24 cellular contexts compared by ENCODE assay signal in genomic region chr20:44014807-44015732, GRCh38.
A peak's percentile ranks its signal among the peaks of the same experiment; 100 is the strongest.
DNase-seq lines count a peak whose midpoint lies in the region; ATAC-seq and TF ChIP-seq lines count a peak whose summit lies in the region.
"Had no signal": no experiment of that assay in that cellular context is flagged by ENCODE, and none has a peak within 500 bp of the region (broad histone marks: within the 10 kb centered on the region; RNA-seq: fewer than 3 reads in every experiment).

No MANE protein-coding gene starts in this region.

- CTCF ChIA-PET in activated CD8-positive, alpha-beta memory T cell treated with anti-CD3 and anti-CD28 coated beads, Interleukin-2, amount 10 ng/mL, durations not matched to agents 7 days and 5 days (lab: Charles Lee): interaction anchor here (1.4 to 2.0 kb wide), 2 partner anchors 9 to 175 kb away, joined by 4 to 5 read pairs; no protein-coding TSS in a partner anchor

- ATAC-seq in activated CD8-positive, alpha-beta memory T cell treated with anti-CD3 and anti-CD28 coated beads, Interleukin-2, amount 10 ng/mL, durations not matched to agents 7 days and 5 days: no peak
- no peak for ATAC-seq in HG03280 (IDR thresholded peaks at IDR 0.05; ENCODE audit: unreplicated experiment)
- ATAC-seq in HG02759 (IDR thresholded peaks at IDR 0.05; ENCODE audit: unreplicated experiment): no peak
- ATAC-seq: foreskin keratinocyte; left ventricle myocardium superior; stimulated activated memory B cell treated with anti-CD40 and anti-IgM and Interleukin-4, amounts not matched to agents 10 μg/mL and 1 μg/mL and 100 μg/mL, for 72 hours had no signal

- H3K4me3 ChIP-seq in coronary artery: peak overlapping the region; percentile 41
- H3K4me3 ChIP-seq: ovary, SJCRH30 had no signal

- H3K27ac ChIP-seq in coronary artery: no peak overlapping the region
- H3K27ac ChIP-seq: foreskin keratinocyte, ovary, SJCRH30 had no signal

- peaks cover 88% of the 10 kb centered on the region for H3K27me3 Mint-ChIP-seq in activated CD8-positive, alpha-beta memory T cell treated with anti-CD3 and anti-CD28 coated beads, Interleukin-2, amount 10 ng/mL, durations not matched to agents 7 days and 5 days

- H3K4me1 Mint-ChIP-seq in activated CD8-positive, alpha-beta memory T cell treated with anti-CD3 and anti-CD28 coated beads, Interleukin-2, amount 10 ng/mL, durations not matched to agents 7 days and 5 days: peaks cover 27% of the 10 kb centered on the region

- DNase-seq in activated CD8-positive, alpha-beta memory T cell treated with anti-CD3 and anti-CD28 coated beads, Interleukin-2, amount 50 U/mL, for 48 hours: peak; percentile 37
- no peak for DNase-seq in activated CD8-positive, alpha-beta memory T cell treated with anti-CD3 and anti-CD28 coated beads, Interleukin-2, amount 10 ng/mL, durations not matched to agents 7 days and 5 days
- DNase-seq in coronary artery (ENCODE audit: low spot score) (no peak), mesenteric fat pad (ENCODE audit: low spot score) (peak; percentile 65), EL (no peak)
- no peak for DNase-seq in activated effector memory CD4-positive, alpha-beta T cell treated with anti-CD3 and anti-CD28 coated beads, Interleukin-2, amount 50 U/mL, for 16 hours
- DNase-seq: activated CD4-positive, alpha-beta T cell treated with anti-CD3 and anti-CD28 coated beads for 1 hour; activated CD8-positive, alpha-beta memory T cell treated with anti-CD3 and anti-CD28 coated beads, Interleukin-2, amount 50 U/mL, for 4 hours; activated naive CD4-positive, alpha-beta T cell treated with anti-CD3 and anti-CD28 coated beads, Interleukin-2, amount 50 U/mL, for 16 hours; DND-41; effector CD4-positive, alpha-beta T cell; foreskin keratinocyte; KG1; left ventricle myocardium superior; NCI-H1436 treated with DMSO at 0.1 percent for 48 hours; NCI-H510A; ovary; SJCRH30; T-helper 9 cell had no signal

- no peak overlapping the region for H3K27ac Mint-ChIP-seq in activated CD8-positive, alpha-beta memory T cell treated with anti-CD3 and anti-CD28 coated beads, Interleukin-2, amount 10 ng/mL, durations not matched to agents 7 days and 5 days
- H3K27ac Mint-ChIP-seq: CD14-positive monocyte; stimulated activated memory B cell treated with anti-CD40 and anti-IgM and Interleukin-4, amounts not matched to agents 10 μg/mL and 1 μg/mL and 100 μg/mL, for 72 hours; type B pancreatic cell had no signal

- H3K36me3 Mint-ChIP-seq in activated CD8-positive, alpha-beta memory T cell treated with anti-CD3 and anti-CD28 coated beads, Interleukin-2, amount 10 ng/mL, durations not matched to agents 7 days and 5 days: no peaks in the 10 kb centered on the region
- H3K36me3 Mint-ChIP-seq: CD14-positive monocyte; stimulated activated memory B cell treated with anti-CD40 and anti-IgM and Interleukin-4, amounts not matched to agents 10 μg/mL and 1 μg/mL and 100 μg/mL, for 72 hours; type B pancreatic cell had no signal

- H3K9me3 Mint-ChIP-seq in activated CD8-positive, alpha-beta memory T cell treated with anti-CD3 and anti-CD28 coated beads, Interleukin-2, amount 10 ng/mL, durations not matched to agents 7 days and 5 days (ENCODE audit: low read depth): no peaks in the 10 kb centered on the region
- H3K9me3 Mint-ChIP-seq: stimulated activated memory B cell treated with anti-CD40 and anti-IgM and Interleukin-4, amounts not matched to agents 10 μg/mL and 1 μg/mL and 100 μg/mL, for 72 hours; type B pancreatic cell had no signal

- no peak for TF ChIP-seq CTCF in coronary artery (IDR thresholded peaks at IDR 0.05)

- no peak overlapping the region for H3K4me3 Mint-ChIP-seq in activated CD8-positive, alpha-beta memory T cell treated with anti-CD3 and anti-CD28 coated beads, Interleukin-2, amount 10 ng/mL, durations not matched to agents 7 days and 5 days
- H3K4me3 Mint-ChIP-seq: stimulated activated memory B cell treated with anti-CD40 and anti-IgM and Interleukin-4, amounts not matched to agents 10 μg/mL and 1 μg/mL and 100 μg/mL, for 72 hours; type B pancreatic cell had no signal

Comparison
In these comparisons a context has a peak if more than half of its experiments do, and no peak if none do; other contexts are left out.
1. DNase-seq: peak in activated CD8-positive, alpha-beta memory T cell treated with anti-CD3 and anti-CD28 coated beads, Interleukin-2, amount 50 U/mL, for 48 hours (single experiment) and mesenteric fat pad (single experiment); none in activated CD8-positive, alpha-beta memory T cell treated with anti-CD3 and anti-CD28 coated beads, Interleukin-2, amount 10 ng/mL, durations not matched to agents 7 days and 5 days (single experiment), coronary artery (single experiment), activated effector memory CD4-positive, alpha-beta T cell treated with anti-CD3 and anti-CD28 coated beads, Interleukin-2, amount 50 U/mL, for 16 hours (single experiment) and EL (single experiment).